ENCODE assay signal across 1 cellular context in the genomic region with DNA sequence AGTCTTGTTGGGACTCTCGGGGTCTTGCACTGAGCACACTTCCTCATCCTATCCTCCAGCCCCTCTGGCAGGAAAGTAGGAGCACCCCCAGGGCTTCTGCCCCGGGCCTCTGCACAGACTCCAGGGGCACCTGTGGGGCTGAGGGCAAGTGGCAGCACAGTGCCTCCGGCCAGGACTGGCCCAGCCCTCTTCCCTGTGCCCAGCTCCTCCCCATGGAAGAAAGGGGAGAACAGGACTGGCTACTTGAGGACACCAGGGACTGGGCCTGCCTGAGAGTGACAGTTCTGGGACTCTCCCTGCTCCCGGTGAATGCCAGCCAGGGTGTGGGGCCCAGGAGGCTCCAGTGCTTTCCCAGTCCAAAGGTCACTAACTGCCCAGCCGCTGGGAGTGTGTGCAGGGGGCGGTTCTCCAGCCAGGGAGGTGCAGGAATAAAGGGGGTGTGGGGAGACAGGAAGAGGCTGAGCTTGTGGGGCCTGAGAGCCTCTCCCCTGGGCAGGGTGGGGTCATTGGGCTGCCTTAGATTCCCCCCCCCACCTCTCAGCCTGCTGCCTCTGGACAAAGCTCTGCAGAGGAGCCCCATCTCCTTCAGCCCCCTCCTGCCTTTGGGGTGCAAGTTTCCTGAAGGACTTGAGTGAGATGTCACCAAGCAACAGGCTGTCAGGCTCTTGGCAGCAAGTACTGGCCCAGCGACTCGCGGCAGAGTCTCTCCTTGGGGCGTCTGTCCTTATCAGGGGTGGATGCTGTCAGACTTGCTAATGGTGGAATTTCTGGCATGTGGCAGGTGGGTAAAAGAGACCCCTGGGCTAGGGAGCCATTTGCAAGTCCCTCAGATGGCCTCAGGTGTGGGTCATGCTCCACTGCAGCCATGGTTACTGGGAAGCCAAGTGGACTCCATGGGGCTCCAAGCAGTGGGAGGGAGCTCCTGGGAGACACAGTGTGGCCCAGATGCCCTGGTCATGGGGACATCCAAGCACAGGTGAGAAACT.
TF ChIP-seq lines count a peak whose summit lies in the region.

No MANE protein-coding gene starts in this region.

TF ChIP-seq in HepG2, 621 proteins besides CTCF, POLR2A, EP300 and RAD21 (continued from another document and continues in another):
- TF ChIP-seq, protein P1, sequence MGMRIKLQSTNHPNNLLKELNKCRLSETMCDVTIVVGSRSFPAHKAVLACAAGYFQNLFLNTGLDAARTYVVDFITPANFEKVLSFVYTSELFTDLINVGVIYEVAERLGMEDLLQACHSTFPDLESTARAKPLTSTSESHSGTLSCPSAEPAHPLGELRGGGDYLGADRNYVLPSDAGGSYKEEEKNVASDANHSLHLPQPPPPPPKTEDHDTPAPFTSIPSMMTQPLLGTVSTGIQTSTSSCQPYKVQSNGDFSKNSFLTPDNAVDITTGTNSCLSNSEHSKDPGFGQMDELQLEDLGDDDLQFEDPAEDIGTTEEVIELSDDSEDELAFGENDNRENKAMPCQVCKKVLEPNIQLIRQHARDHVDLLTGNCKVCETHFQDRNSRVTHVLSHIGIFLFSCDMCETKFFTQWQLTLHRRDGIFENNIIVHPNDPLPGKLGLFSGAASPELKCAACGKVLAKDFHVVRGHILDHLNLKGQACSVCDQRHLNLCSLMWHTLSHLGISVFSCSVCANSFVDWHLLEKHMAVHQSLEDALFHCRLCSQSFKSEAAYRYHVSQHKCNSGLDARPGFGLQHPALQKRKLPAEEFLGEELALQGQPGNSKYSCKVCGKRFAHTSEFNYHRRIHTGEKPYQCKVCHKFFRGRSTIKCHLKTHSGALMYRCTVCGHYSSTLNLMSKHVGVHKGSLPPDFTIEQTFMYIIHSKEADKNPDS (CRISPR knock-in tag; IDR thresholded peaks at IDR 0.05): no peak
- TF ChIP-seq ZNF543 (CRISPR knock-in tag; IDR thresholded peaks at IDR 0.05): peak; percentile 64; the same call in 1 of the 2 replicates
- TF ChIP-seq ZMYM3 (CRISPR knock-in tag; IDR thresholded peaks at IDR 0.05): peak; percentile 96
- 0 out of 2 replicates have a peak, but pooled peaks have one; percentile 35 for TF ChIP-seq ARHGAP35 (CRISPR knock-in tag; IDR thresholded peaks at IDR 0.05; ENCODE audit: borderline replicate concordance)
- TF ChIP-seq, protein P2, sequence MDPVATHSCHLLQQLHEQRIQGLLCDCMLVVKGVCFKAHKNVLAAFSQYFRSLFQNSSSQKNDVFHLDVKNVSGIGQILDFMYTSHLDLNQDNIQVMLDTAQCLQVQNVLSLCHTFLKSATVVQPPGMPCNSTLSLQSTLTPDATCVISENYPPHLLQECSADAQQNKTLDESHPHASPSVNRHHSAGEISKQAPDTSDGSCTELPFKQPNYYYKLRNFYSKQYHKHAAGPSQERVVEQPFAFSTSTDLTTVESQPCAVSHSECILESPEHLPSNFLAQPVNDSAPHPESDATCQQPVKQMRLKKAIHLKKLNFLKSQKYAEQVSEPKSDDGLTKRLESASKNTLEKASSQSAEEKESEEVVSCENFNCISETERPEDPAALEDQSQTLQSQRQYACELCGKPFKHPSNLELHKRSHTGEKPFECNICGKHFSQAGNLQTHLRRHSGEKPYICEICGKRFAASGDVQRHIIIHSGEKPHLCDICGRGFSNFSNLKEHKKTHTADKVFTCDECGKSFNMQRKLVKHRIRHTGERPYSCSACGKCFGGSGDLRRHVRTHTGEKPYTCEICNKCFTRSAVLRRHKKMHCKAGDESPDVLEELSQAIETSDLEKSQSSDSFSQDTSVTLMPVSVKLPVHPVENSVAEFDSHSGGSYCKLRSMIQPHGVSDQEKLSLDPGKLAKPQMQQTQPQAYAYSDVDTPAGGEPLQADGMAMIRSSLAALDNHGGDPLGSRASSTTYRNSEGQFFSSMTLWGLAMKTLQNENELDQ (CRISPR knock-in tag; IDR thresholded peaks at IDR 0.05; ENCODE audit: borderline replicate concordance): no peak
- peak; percentile 95 for TF ChIP-seq SAP130 (CRISPR knock-in tag; IDR thresholded peaks at IDR 0.05; ENCODE audit: low read depth)
- peak; percentile 99 for TF ChIP-seq HNRNPL (IDR thresholded peaks at IDR 0.05; ENCODE audit: low read depth, low read length)
- no peak for TF ChIP-seq NCOA5 (CRISPR knock-in tag; IDR thresholded peaks at IDR 0.05)
- TF ChIP-seq ZNF790 (CRISPR knock-in tag; IDR thresholded peaks at IDR 0.05; ENCODE audit: borderline replicate concordance): no peak
- no peak for TF ChIP-seq CHCHD3 (CRISPR knock-in tag; IDR thresholded peaks at IDR 0.05)
- no peak for TF ChIP-seq FOXK2 (IDR thresholded peaks at IDR 0.05)
- TF ChIP-seq, protein P3, sequence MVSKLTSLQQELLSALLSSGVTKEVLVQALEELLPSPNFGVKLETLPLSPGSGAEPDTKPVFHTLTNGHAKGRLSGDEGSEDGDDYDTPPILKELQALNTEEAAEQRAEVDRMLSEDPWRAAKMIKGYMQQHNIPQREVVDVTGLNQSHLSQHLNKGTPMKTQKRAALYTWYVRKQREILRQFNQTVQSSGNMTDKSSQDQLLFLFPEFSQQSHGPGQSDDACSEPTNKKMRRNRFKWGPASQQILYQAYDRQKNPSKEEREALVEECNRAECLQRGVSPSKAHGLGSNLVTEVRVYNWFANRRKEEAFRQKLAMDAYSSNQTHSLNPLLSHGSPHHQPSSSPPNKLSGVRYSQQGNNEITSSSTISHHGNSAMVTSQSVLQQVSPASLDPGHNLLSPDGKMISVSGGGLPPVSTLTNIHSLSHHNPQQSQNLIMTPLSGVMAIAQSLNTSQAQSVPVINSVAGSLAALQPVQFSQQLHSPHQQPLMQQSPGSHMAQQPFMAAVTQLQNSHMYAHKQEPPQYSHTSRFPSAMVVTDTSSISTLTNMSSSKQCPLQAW (CRISPR knock-in tag; IDR thresholded peaks at IDR 0.05): peak; percentile 95
- 0 out of 2 replicates have a peak, but pooled peaks have one; percentile 16 for TF ChIP-seq ZNF629 (CRISPR knock-in tag; conservative IDR thresholded peaks at IDR 0.05)
- peak; percentile 85 for TF ChIP-seq TEAD3 (CRISPR knock-in tag; optimal IDR thresholded peaks at IDR 0.05; ENCODE audit: borderline replicate concordance)
- no peak for TF ChIP-seq SNRNP70 (IDR thresholded peaks at IDR 0.05; ENCODE audit: low read depth, low read length)
- no peak for TF ChIP-seq RAD51 (IDR thresholded peaks at IDR 0.05; ENCODE audit: borderline replicate concordance)
- TF ChIP-seq, protein P4, sequence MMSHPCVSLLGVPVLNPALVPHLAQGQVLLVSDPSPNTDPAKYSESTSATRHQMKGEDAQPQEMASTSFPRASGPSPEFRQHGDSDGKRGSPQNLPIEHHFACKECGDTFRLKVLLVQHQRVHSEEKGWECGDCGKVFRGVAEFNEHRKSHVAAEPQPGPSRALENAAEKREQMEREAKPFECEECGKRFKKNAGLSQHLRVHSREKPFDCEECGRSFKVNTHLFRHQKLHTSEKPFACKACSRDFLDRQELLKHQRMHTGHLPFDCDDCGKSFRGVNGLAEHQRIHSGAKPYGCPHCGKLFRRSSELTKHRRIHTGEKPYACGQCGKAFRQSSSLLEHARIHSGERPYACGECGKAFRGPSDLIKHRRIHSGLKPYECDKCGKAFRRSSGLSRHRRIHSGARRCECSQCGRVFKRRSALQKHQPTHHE (CRISPR knock-in tag; IDR thresholded peaks at IDR 0.05; ENCODE audit: borderline replicate concordance): 0 out of 2 replicates have a peak, but pooled peaks have one; percentile 24
- peak; percentile 41; the same call in 1 of the 2 replicates for TF ChIP-seq ZNF652 (CRISPR knock-in tag; IDR thresholded peaks at IDR 0.05; ENCODE audit: borderline replicate concordance, low read depth)
- TF ChIP-seq, protein P5, sequence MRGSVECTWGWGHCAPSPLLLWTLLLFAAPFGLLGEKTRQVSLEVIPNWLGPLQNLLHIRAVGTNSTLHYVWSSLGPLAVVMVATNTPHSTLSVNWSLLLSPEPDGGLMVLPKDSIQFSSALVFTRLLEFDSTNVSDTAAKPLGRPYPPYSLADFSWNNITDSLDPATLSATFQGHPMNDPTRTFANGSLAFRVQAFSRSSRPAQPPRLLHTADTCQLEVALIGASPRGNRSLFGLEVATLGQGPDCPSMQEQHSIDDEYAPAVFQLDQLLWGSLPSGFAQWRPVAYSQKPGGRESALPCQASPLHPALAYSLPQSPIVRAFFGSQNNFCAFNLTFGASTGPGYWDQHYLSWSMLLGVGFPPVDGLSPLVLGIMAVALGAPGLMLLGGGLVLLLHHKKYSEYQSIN (CRISPR knock-in tag; IDR thresholded peaks at IDR 0.05; ENCODE audit: borderline replicate concordance): no peak
- TF ChIP-seq ZNF773 (CRISPR knock-in tag; IDR thresholded peaks at IDR 0.05; ENCODE audit: borderline replicate concordance): no peak
- TF ChIP-seq ZNF703 (CRISPR knock-in tag; IDR thresholded peaks at IDR 0.05; ENCODE audit: borderline replicate concordance): no peak
- TF ChIP-seq, protein P6, sequence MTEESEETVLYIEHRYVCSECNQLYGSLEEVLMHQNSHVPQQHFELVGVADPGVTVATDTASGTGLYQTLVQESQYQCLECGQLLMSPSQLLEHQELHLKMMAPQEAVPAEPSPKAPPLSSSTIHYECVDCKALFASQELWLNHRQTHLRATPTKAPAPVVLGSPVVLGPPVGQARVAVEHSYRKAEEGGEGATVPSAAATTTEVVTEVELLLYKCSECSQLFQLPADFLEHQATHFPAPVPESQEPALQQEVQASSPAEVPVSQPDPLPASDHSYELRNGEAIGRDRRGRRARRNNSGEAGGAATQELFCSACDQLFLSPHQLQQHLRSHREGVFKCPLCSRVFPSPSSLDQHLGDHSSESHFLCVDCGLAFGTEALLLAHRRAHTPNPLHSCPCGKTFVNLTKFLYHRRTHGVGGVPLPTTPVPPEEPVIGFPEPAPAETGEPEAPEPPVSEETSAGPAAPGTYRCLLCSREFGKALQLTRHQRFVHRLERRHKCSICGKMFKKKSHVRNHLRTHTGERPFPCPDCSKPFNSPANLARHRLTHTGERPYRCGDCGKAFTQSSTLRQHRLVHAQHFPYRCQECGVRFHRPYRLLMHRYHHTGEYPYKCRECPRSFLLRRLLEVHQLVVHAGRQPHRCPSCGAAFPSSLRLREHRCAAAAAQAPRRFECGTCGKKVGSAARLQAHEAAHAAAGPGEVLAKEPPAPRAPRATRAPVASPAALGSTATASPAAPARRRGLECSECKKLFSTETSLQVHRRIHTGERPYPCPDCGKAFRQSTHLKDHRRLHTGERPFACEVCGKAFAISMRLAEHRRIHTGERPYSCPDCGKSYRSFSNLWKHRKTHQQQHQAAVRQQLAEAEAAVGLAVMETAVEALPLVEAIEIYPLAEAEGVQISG (CRISPR knock-in tag; IDR thresholded peaks at IDR 0.05): peak; percentile 92
- TF ChIP-seq SP5 (CRISPR knock-in tag; IDR thresholded peaks at IDR 0.05; ENCODE audit: borderline replicate concordance, low read depth): peak; percentile 93
- TF ChIP-seq, protein P7, sequence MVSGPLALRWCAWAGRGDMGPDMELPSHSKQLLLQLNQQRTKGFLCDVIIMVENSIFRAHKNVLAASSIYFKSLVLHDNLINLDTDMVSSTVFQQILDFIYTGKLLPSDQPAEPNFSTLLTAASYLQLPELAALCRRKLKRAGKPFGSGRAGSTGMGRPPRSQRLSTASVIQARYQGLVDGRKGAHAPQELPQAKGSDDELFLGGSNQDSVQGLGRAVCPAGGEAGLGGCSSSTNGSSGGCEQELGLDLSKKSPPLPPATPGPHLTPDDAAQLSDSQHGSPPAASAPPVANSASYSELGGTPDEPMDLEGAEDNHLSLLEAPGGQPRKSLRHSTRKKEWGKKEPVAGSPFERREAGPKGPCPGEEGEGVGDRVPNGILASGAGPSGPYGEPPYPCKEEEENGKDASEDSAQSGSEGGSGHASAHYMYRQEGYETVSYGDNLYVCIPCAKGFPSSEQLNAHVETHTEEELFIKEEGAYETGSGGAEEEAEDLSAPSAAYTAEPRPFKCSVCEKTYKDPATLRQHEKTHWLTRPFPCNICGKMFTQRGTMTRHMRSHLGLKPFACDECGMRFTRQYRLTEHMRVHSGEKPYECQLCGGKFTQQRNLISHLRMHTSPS (CRISPR knock-in tag; IDR thresholded peaks at IDR 0.05; ENCODE audit: low read depth): peak; percentile 96
- TF ChIP-seq, protein P8, sequence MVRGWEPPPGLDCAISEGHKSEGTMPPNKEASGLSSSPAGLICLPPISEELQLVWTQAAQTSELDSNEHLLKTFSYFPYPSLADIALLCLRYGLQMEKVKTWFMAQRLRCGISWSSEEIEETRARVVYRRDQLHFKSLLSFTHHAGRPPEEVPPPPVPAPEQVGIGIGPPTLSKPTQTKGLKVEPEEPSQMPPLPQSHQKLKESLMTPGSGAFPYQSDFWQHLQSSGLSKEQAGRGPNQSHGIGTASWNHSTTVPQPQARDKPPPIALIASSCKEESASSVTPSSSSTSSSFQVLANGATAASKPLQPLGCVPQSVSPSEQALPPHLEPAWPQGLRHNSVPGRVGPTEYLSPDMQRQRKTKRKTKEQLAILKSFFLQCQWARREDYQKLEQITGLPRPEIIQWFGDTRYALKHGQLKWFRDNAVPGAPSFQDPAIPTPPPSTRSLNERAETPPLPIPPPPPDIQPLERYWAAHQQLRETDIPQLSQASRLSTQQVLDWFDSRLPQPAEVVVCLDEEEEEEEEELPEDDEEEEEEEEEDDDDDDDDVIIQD (CRISPR knock-in tag; IDR thresholded peaks at IDR 0.05; ENCODE audit: low read depth): peak; percentile 92
- peak in 1 of 2 experiments; percentile 93; a peak in 2 of 4 replicates for TF ChIP-seq KLF16 (CRISPR knock-in tag; IDR thresholded peaks at IDR 0.05)
- no peak for TF ChIP-seq ZNF20 (CRISPR knock-in tag; IDR thresholded peaks at IDR 0.05)
- TF ChIP-seq JARID2 (CRISPR knock-in tag; IDR thresholded peaks at IDR 0.05; ENCODE audit: insufficient replicate concordance): no peak
- TF ChIP-seq, protein P9, sequence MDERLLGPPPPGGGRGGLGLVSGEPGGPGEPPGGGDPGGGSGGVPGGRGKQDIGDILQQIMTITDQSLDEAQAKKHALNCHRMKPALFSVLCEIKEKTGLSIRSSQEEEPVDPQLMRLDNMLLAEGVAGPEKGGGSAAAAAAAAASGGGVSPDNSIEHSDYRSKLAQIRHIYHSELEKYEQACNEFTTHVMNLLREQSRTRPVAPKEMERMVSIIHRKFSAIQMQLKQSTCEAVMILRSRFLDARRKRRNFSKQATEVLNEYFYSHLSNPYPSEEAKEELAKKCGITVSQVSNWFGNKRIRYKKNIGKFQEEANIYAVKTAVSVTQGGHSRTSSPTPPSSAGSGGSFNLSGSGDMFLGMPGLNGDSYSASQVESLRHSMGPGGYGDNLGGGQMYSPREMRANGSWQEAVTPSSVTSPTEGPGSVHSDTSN (CRISPR knock-in tag; IDR thresholded peaks at IDR 0.05): peak; percentile 86
- TF ChIP-seq, protein P10, sequence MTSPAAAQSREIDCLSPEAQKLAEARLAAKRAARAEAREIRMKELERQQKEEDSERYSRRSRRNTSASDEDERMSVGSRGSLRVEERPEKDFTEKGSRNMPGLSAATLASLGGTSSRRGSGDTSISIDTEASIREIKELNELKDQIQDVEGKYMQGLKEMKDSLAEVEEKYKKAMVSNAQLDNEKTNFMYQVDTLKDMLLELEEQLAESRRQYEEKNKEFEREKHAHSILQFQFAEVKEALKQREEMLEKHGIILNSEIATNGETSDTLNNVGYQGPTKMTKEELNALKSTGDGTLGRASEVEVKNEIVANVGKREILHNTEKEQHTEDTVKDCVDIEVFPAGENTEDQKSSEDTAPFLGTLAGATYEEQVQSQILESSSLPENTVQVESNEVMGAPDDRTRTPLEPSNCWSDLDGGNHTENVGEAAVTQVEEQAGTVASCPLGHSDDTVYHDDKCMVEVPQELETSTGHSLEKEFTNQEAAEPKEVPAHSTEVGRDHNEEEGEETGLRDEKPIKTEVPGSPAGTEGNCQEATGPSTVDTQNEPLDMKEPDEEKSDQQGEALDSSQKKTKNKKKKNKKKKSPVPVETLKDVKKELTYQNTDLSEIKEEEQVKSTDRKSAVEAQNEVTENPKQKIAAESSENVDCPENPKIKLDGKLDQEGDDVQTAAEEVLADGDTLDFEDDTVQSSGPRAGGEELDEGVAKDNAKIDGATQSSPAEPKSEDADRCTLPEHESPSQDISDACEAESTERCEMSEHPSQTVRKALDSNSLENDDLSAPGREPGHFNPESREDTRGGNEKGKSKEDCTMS (CRISPR knock-in tag; conservative IDR thresholded peaks at IDR 0.05): no peak
- no peak for TF ChIP-seq SMAD1 (CRISPR knock-in tag; IDR thresholded peaks at IDR 0.05; ENCODE audit: borderline replicate concordance, low read depth)
- no peak; the same call in 1 of the 2 replicates for TF ChIP-seq ZBTB38 (CRISPR knock-in tag; IDR thresholded peaks at IDR 0.05)
- no peak for TF ChIP-seq IKZF4 (CRISPR knock-in tag; IDR thresholded peaks at IDR 0.05; ENCODE audit: borderline replicate concordance, low read depth, not compliant biosample characterization)
- no peak; the same call in 1 of the 2 replicates for TF ChIP-seq NFKBIZ (CRISPR knock-in tag; IDR thresholded peaks at IDR 0.05)
